10 cellular contexts compared by ENCODE assay signal in the genomic region with DNA sequence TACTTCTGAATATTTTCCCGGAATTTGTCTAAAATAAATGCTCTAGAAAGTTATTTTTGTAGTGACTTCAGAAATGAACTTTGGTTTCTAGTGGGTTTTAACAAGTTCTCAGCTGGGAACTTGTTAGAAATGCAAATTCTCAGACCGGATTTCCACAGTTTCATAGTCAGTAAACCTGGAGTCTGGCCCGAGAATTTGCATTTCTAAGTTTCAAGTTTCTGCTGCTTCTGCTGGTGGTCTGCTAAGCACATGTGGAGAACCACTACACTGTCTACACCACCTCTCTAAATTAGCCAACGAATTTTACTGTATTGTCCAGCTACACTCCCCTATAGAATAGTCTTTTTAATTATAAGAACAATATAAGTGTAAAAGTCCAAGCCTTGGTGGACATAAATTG.
A peak's percentile ranks its signal among the peaks of the same experiment; 100 is the strongest.
DNase-seq lines count a peak whose midpoint lies in the region; ATAC-seq and TF ChIP-seq lines count a peak whose summit lies in the region.
"Had no signal": no experiment of that assay in that cellular context is flagged by ENCODE, and none has a peak within 500 bp of the region (broad histone marks: within the 10 kb centered on the region; RNA-seq: fewer than 3 reads in every experiment).

No MANE protein-coding gene starts in this region.

- peaks cover 9% of the 10 kb centered on the region for H3K4me1 ChIP-seq in Karpas-422 (ENCODE audit: low read length)
- H3K4me1 ChIP-seq in left lung, result no peaks in the 10 kb centered on the region

- peak; percentile 86 for ATAC-seq in GM18858 (IDR thresholded peaks at IDR 0.05; ENCODE audit: unreplicated experiment)
- ATAC-seq in GM21447 (IDR thresholded peaks at IDR 0.05; ENCODE audit: unreplicated experiment), result peak; percentile 83
- peak; percentile 68 for ATAC-seq in HG03039 (IDR thresholded peaks at IDR 0.05; ENCODE audit: unreplicated experiment)
- no peak for ATAC-seq in left lung

- H3K9ac ChIP-seq in Karpas-422 (ENCODE audit: low read length), result no peak overlapping the region

- H3K9me2 ChIP-seq in Karpas-422 (replicated peaks; ENCODE audit: insufficient read depth, low read length), result no peaks in the 10 kb centered on the region

- H3K4me2 ChIP-seq in Karpas-422 (ENCODE audit: low read depth, low read length, poor library complexity, severe bottlenecking), result no peak overlapping the region

- DNase-seq in Karpas-422, result peak; percentile 47
- no peak for DNase-seq in NAMALWA (ENCODE audit: low spot score)
- DNase-seq in left lung, result no peak
- no peak for DNase-seq in NCI-H1694 (lab: John Stamatoyannopoulos, UW)
- no peak for DNase-seq in activated naive CD4-positive, alpha-beta T cell treated with anti-CD3 and anti-CD28 coated beads, Interleukin-2, amount 50 U/mL, for 16 hours
- DNase-seq: activated B cell treated with CpG ODN at 0.5 μM for 24 hours had no signal

- H3K27ac ChIP-seq in Karpas-422 (ENCODE audit: low read length), result no peak overlapping the region
- no peak overlapping the region for H3K27ac ChIP-seq in left lung
- H3K27ac ChIP-seq: suprapubic skin had no signal

- no peak overlapping the region for H2AFZ ChIP-seq in Karpas-422 (ENCODE audit: low read length)

- H3K9me3 ChIP-seq in Karpas-422 (ENCODE audit: low read length), result no peaks in the 10 kb centered on the region
- no peaks in the 10 kb centered on the region for H3K9me3 ChIP-seq in left lung
- H3K9me3 ChIP-seq: suprapubic skin had no signal

- H3K27me3 ChIP-seq in Karpas-422 (ENCODE audit: low read length), result no peaks in the 10 kb centered on the region; the same call in 1 of the 2 replicates
- no peaks in the 10 kb centered on the region for H3K27me3 ChIP-seq in left lung
- H3K27me3 ChIP-seq: suprapubic skin had no signal

- no peaks in the 10 kb centered on the region for H4K20me1 ChIP-seq in Karpas-422 (ENCODE audit: insufficient read depth, low read depth, low read length)

- no peak for TF ChIP-seq CTCF in left lung (IDR thresholded peaks at IDR 0.05)

- H3K36me3 ChIP-seq in Karpas-422 (ENCODE audit: insufficient read depth, low read length) (no peaks in the 10 kb centered on the region), left lung (no peaks in the 10 kb centered on the region)
- H3K36me3 ChIP-seq: suprapubic skin had no signal

- intact Hi-C loops in left lung (cut with DNase I), result no loop called here

- H3K79me2 ChIP-seq in Karpas-422 (ENCODE audit: low read length), result no peaks in the 10 kb centered on the region

- no peak overlapping the region for H3K4me3 ChIP-seq in Karpas-422 (ENCODE audit: low read length)
- no peak overlapping the region for H3K4me3 ChIP-seq in left lung
- H3K4me3 ChIP-seq: suprapubic skin had no signal
